Comparison of ENCODE assay signal across 1 cellular context in the genomic region with DNA sequence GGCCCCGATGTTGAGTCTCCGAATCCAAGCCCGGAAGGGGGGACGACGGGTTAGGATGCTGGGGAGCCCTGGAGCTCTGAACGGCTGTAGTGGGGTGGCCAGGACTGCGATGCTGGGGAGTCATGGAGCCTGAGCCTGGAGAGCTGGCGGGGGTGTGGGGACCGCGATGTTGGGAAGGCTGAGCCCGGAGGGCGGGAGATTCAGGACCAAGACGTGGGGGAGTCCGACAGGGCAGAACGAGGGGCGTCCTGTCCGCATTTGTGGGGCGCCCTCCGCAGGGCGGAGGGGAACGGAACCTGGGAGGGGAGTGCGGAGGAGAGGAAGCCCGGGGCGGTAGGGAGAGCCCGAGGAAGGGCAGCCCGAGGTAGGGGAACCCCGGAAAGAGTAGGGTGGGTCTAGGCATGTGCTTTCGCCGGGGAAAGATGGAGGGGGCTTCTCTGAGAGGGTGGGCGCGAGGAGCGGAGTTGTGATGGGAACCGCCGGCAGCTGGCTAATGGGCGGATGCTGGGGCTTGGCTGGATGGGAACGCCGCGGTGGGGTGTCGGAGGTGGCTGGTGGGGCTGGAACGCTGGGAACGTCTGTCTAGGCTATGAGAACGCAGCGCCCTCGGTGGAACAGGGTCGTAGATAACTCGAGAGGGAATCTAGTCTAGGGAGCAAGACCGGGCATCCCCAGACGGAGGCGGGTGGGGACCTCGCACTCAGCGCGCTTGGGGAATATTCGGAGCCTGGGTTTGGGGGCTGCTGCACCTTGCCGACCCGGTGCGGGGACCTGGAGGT.
TF ChIP-seq lines count a peak whose summit lies in the region.

No MANE protein-coding gene starts in this region.

TF ChIP-seq in GM12878, 131 proteins besides CTCF, POLR2A, EP300 and RAD21 (continued from another document and continues in another):
- TF ChIP-seq, protein P1, sequence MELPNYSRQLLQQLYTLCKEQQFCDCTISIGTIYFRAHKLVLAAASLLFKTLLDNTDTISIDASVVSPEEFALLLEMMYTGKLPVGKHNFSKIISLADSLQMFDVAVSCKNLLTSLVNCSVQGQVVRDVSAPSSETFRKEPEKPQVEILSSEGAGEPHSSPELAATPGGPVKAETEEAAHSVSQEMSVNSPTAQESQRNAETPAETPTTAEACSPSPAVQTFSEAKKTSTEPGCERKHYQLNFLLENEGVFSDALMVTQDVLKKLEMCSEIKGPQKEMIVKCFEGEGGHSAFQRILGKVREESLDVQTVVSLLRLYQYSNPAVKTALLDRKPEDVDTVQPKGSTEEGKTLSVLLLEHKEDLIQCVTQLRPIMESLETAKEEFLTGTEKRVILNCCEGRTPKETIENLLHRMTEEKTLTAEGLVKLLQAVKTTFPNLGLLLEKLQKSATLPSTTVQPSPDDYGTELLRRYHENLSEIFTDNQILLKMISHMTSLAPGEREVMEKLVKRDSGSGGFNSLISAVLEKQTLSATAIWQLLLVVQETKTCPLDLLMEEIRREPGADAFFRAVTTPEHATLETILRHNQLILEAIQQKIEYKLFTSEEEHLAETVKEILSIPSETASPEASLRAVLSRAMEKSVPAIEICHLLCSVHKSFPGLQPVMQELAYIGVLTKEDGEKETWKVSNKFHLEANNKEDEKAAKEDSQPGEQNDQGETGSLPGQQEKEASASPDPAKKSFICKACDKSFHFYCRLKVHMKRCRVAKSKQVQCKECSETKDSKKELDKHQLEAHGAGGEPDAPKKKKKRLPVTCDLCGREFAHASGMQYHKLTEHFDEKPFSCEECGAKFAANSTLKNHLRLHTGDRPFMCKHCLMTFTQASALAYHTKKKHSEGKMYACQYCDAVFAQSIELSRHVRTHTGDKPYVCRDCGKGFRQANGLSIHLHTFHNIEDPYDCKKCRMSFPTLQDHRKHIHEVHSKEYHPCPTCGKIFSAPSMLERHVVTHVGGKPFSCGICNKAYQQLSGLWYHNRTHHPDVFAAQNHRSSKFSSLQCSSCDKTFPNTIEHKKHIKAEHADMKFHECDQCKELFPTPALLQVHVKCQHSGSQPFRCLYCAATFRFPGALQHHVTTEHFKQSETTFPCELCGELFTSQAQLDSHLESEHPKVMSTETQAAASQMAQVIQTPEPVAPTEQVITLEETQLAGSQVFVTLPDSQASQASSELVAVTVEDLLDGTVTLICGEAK (IDR thresholded peaks at IDR 0.05; ENCODE audit: borderline replicate concordance): no peak; the same call in 1 of the 2 replicates
- no peak for TF ChIP-seq MTA3 (IDR thresholded peaks at IDR 0.05; ENCODE audit: borderline replicate concordance, low read length)
- no peak for TF ChIP-seq POLR2AphosphoS2 (IDR thresholded peaks at IDR 0.05; ENCODE audit: low read depth, low read length)
- TF ChIP-seq, protein P2, sequence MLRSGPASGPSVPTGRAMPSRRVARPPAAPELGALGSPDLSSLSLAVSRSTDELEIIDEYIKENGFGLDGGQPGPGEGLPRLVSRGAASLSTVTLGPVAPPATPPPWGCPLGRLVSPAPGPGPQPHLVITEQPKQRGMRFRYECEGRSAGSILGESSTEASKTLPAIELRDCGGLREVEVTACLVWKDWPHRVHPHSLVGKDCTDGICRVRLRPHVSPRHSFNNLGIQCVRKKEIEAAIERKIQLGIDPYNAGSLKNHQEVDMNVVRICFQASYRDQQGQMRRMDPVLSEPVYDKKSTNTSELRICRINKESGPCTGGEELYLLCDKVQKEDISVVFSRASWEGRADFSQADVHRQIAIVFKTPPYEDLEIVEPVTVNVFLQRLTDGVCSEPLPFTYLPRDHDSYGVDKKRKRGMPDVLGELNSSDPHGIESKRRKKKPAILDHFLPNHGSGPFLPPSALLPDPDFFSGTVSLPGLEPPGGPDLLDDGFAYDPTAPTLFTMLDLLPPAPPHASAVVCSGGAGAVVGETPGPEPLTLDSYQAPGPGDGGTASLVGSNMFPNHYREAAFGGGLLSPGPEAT (IDR thresholded peaks at IDR 0.05; ENCODE audit: low read depth): peak; percentile 60
- no peak for TF ChIP-seq CUX1 (IDR thresholded peaks at IDR 0.05; ENCODE audit: insufficient replicate concordance, low read depth, low read length)
- no peak for TF ChIP-seq ZNF622 (IDR thresholded peaks at IDR 0.05)
- TF ChIP-seq, protein P3, sequence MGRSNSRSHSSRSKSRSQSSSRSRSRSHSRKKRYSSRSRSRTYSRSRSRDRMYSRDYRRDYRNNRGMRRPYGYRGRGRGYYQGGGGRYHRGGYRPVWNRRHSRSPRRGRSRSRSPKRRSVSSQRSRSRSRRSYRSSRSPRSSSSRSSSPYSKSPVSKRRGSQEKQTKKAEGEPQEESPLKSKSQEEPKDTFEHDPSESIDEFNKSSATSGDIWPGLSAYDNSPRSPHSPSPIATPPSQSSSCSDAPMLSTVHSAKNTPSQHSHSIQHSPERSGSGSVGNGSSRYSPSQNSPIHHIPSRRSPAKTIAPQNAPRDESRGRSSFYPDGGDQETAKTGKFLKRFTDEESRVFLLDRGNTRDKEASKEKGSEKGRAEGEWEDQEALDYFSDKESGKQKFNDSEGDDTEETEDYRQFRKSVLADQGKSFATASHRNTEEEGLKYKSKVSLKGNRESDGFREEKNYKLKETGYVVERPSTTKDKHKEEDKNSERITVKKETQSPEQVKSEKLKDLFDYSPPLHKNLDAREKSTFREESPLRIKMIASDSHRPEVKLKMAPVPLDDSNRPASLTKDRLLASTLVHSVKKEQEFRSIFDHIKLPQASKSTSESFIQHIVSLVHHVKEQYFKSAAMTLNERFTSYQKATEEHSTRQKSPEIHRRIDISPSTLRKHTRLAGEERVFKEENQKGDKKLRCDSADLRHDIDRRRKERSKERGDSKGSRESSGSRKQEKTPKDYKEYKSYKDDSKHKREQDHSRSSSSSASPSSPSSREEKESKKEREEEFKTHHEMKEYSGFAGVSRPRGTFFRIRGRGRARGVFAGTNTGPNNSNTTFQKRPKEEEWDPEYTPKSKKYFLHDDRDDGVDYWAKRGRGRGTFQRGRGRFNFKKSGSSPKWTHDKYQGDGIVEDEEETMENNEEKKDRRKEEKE (IDR thresholded peaks at IDR 0.05): no peak
- TF ChIP-seq KLF5 (IDR thresholded peaks at IDR 0.05; ENCODE audit: partially characterized antibody): no peak
- TF ChIP-seq, protein P4, sequence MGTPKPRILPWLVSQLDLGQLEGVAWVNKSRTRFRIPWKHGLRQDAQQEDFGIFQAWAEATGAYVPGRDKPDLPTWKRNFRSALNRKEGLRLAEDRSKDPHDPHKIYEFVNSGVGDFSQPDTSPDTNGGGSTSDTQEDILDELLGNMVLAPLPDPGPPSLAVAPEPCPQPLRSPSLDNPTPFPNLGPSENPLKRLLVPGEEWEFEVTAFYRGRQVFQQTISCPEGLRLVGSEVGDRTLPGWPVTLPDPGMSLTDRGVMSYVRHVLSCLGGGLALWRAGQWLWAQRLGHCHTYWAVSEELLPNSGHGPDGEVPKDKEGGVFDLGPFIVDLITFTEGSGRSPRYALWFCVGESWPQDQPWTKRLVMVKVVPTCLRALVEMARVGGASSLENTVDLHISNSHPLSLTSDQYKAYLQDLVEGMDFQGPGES (IDR thresholded peaks at IDR 0.05): no peak
- no peak for TF ChIP-seq LARP7 (IDR thresholded peaks at IDR 0.05)
- no peak for TF ChIP-seq SUZ12 (IDR thresholded peaks at IDR 0.05; ENCODE audit: unreplicated experiment)
- TF ChIP-seq TCF12 (IDR thresholded peaks at IDR 0.05; ENCODE audit: low read depth, low read length): no peak
- TF ChIP-seq YY1 (IDR thresholded peaks at IDR 0.05; ENCODE audit: low read depth, low read length): 0 out of 2 replicates have a peak, but pooled peaks have one; percentile 1
- TF ChIP-seq GABPA (IDR thresholded peaks at IDR 0.05; ENCODE audit: low read depth): no peak
- TF ChIP-seq, protein P5, sequence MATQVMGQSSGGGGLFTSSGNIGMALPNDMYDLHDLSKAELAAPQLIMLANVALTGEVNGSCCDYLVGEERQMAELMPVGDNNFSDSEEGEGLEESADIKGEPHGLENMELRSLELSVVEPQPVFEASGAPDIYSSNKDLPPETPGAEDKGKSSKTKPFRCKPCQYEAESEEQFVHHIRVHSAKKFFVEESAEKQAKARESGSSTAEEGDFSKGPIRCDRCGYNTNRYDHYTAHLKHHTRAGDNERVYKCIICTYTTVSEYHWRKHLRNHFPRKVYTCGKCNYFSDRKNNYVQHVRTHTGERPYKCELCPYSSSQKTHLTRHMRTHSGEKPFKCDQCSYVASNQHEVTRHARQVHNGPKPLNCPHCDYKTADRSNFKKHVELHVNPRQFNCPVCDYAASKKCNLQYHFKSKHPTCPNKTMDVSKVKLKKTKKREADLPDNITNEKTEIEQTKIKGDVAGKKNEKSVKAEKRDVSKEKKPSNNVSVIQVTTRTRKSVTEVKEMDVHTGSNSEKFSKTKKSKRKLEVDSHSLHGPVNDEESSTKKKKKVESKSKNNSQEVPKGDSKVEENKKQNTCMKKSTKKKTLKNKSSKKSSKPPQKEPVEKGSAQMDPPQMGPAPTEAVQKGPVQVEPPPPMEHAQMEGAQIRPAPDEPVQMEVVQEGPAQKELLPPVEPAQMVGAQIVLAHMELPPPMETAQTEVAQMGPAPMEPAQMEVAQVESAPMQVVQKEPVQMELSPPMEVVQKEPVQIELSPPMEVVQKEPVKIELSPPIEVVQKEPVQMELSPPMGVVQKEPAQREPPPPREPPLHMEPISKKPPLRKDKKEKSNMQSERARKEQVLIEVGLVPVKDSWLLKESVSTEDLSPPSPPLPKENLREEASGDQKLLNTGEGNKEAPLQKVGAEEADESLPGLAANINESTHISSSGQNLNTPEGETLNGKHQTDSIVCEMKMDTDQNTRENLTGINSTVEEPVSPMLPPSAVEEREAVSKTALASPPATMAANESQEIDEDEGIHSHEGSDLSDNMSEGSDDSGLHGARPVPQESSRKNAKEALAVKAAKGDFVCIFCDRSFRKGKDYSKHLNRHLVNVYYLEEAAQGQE (IDR thresholded peaks at IDR 0.05; ENCODE audit: low read depth, low read length): no peak
- TF ChIP-seq POU2F2 (IDR thresholded peaks at IDR 0.05; ENCODE audit: borderline replicate concordance, low read depth, low read length): no peak
- TF ChIP-seq TBL1XR1 (IDR thresholded peaks at IDR 0.05; ENCODE audit: low read depth, low read length): no peak
- TF ChIP-seq ZNF384 (IDR thresholded peaks at IDR 0.05; ENCODE audit: borderline replicate concordance, low read depth, low read length): no peak
- no peak for TF ChIP-seq RCOR1 (conservative IDR thresholded peaks at IDR 0.05; ENCODE audit: low read depth, low read length)
- TF ChIP-seq IKZF1 (conservative IDR thresholded peaks at IDR 0.05): 0 out of 2 replicates have a peak, but pooled peaks have one; percentile 37
- TF ChIP-seq, protein P6, sequence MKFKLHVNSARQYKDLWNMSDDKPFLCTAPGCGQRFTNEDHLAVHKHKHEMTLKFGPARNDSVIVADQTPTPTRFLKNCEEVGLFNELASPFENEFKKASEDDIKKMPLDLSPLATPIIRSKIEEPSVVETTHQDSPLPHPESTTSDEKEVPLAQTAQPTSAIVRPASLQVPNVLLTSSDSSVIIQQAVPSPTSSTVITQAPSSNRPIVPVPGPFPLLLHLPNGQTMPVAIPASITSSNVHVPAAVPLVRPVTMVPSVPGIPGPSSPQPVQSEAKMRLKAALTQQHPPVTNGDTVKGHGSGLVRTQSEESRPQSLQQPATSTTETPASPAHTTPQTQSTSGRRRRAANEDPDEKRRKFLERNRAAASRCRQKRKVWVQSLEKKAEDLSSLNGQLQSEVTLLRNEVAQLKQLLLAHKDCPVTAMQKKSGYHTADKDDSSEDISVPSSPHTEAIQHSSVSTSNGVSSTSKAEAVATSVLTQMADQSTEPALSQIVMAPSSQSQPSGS (IDR thresholded peaks at IDR 0.05; ENCODE audit: low read length): no peak
- TF ChIP-seq CREM (IDR thresholded peaks at IDR 0.05; ENCODE audit: low read depth): no peak
- TF ChIP-seq PBX3 (IDR thresholded peaks at IDR 0.05; ENCODE audit: insufficient replicate concordance, low read depth, low read length): no peak
